In genomic region chr12:46619474-46619873, GRCh38 we compare ENCODE assay signal across 1 cellular context.
DNase-seq lines count a peak whose midpoint lies in the region; ATAC-seq, FAIRE-seq and TF ChIP-seq lines count a peak whose summit lies in the region.
"Not testable (repeated sequence)": the region's sequence is repeated elsewhere in the genome, so short reads cannot be mapped to it uniquely, and the experiment has no call there.

No MANE protein-coding gene starts in this region.

- TF ChIP-seq CTCF in K562 (IDR thresholded peaks at IDR 0.05 in 2 of 3, conservative IDR thresholded peaks at IDR 0.05 in 1 of 3; ENCODE audit: insufficient read depth in 2 of 3, low read depth in 1 of 3, low read length in 3 of 3) = not testable (repeated sequence)

- POLR2A ChIA-PET in K562 (lab: Yijun Ruan, JAX) = not testable (repeated sequence)

- not testable (repeated sequence) for TF ChIP-seq EP300 in K562 (IDR thresholded peaks at IDR 0.05; ENCODE audit: low read length)

- not testable (repeated sequence) for H3K9ac ChIP-seq in K562 (ENCODE audit: insufficient read depth in 1 of 2, low read depth in 2 of 2, low read length in 2 of 2)

- CTCF ChIA-PET in K562 (lab: Yijun Ruan, JAX; ENCODE audit: low intra/inter-chr PET ratio) = not testable (repeated sequence)

- not testable (repeated sequence) for H3K36me3 ChIP-seq in K562 (ENCODE audit: control insufficient read depth, insufficient read depth, low read length)

- H3K4me2 ChIP-seq in K562 (ENCODE audit: insufficient read depth, low read length) = not testable (repeated sequence)

- WGBS in K562 (ENCODE audit: insufficient coverage, low coverage, missing lambda C conversion rate) = 21% methylated on average over 4 of the region's 5 CpGs

- BruUV-seq in K562 (replicated peaks; lab: Mats Ljungman, UMichigan) = not testable (repeated sequence)

- not testable (repeated sequence) for H4K20me1 ChIP-seq in K562 (replicated peaks; ENCODE audit: control insufficient read depth, insufficient read depth, low read length)

- ATAC-seq in K562 = not testable (repeated sequence)

- DNase-seq in K562 (ENCODE audit: extremely low read depth in 1 of 4, low spot score in 3 of 4) = not testable (repeated sequence)

- in situ Hi-C loops in K562 (cut with MboI) = not testable (repeated sequence)

- H3K27me3 ChIP-seq in K562 (ENCODE audit: control insufficient read depth in 2 of 2, insufficient read depth in 2 of 2, low read length in 2 of 2) = not testable (repeated sequence)

- not testable (repeated sequence) for H3K9me1 ChIP-seq in K562 (ENCODE audit: control insufficient read depth, insufficient read depth, low read length)

- H2AFZ ChIP-seq in K562 (ENCODE audit: low read depth, low read length) = not testable (repeated sequence)

- H3K27ac ChIP-seq in K562 (ENCODE audit: extremely low read depth, low read depth, low read length) = not testable (repeated sequence)

- not testable (repeated sequence) for H3K4me3 ChIP-seq in K562

- intact Hi-C loops in K562 (cut with micrococcal nuclease) = not testable (repeated sequence)

- FAIRE-seq in K562 (lab: Jason Lieb, UNC) = not testable (repeated sequence)

- not testable (repeated sequence) for H3K9me3 ChIP-seq in K562 (replicated peaks; ENCODE audit: control insufficient read depth, insufficient read depth, low read depth, low read length)

- not testable (repeated sequence) for TF ChIP-seq POLR2A in K562 (conservative IDR thresholded peaks at IDR 0.05)

- not testable (repeated sequence) for TF ChIP-seq RAD21 in K562 (CRISPR knock-in tag; conservative IDR thresholded peaks at IDR 0.05 in 1 of 2, IDR thresholded peaks at IDR 0.05 in 1 of 2)

- not testable (repeated sequence) for H3K79me2 ChIP-seq in K562 (ENCODE audit: control insufficient read depth, insufficient read depth, low read length)

- not testable (repeated sequence) for H3K4me1 ChIP-seq in K562 (replicated peaks in 1 of 2; ENCODE audit: control insufficient read depth in 2 of 2, insufficient read depth in 2 of 2, low read length in 2 of 2)

TF ChIP-seq in K562, 482 proteins besides CTCF, POLR2A, EP300 and RAD21:
- TF ChIP-seq ZNF354B (CRISPR knock-in tag; IDR thresholded peaks at IDR 0.05) = 0 out of 2 replicates have a peak, but pooled peaks have one; percentile 23
- peak; percentile 92 for TF ChIP-seq ZNF507 (tag; conservative IDR thresholded peaks at IDR 0.05)
